In the genomic region with DNA sequence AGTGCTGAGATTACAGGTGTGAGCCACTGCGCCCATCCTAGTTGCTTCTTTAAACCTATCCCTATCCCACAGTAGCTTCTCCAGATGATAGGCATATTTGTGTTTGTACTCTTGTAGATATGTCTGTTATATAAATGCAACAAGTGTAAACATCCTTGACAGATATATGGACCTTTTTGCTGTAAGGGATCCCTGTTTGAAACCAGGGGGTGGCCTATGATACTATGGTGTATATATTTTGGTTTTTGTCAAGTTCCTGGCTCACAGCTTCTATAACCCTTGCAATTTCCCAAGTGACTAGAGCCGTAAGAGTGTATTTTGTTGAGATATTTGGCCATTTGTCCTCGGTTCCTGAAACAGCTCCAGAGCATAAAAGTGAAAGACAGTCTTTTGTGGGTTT, we compare ENCODE assay signal across 8 cellular contexts. TPM values are rescaled to one million over a fixed set of nuclear protein-coding genes. Genes with fewer than 3 reads are reported as not detected.
DNase-seq lines count a peak whose midpoint lies in the region; ATAC-seq, FAIRE-seq and TF ChIP-seq lines count a peak whose summit lies in the region.

No MANE protein-coding gene starts in this region.

- no peaks in the 10 kb centered on the region for H3K9me3 Mint-ChIP-seq in activated naive CD4-positive, alpha-beta T cell treated with anti-CD3 and anti-CD28 coated beads, Interleukin-2, amount 10 ng/mL, durations not matched to agents 7 days and 5 days

- ATAC-seq in GM19023 (IDR thresholded peaks at IDR 0.05; ENCODE audit: unreplicated experiment), result no peak

- in situ Hi-C loops in transverse colon (cut with MboI; ENCODE audit: low pct_ligation_motif_present in 1 of 4, low pct_unique_long_range_greater_than_20kb in 1 of 4, low sequenced_read_pairs in 3 of 4), result loop anchor here in 3 of 4 donors (25.0 kb wide), 2 partner anchors 114 to 964 kb away; a partner anchor contains a TSS
- in situ Hi-C loops in ACHN (cut with HindIII; ENCODE audit: low pct_ligation_motif_present, low pct_unique_long_range_greater_than_20kb, low sequenced_read_pairs), result no loop called here

- H3K4me1 ChIP-seq in duodenal mucosa (ENCODE audit: control insufficient read depth in 1 of 2, insufficient read depth in 2 of 2, low read length in 2 of 2) (peaks cover 35 to 37% of the 10 kb centered on the region in 2 donors), muscle layer of duodenum (ENCODE audit: control insufficient read depth in 1 of 2, insufficient read depth in 2 of 2, low read length in 2 of 2) (peaks cover 24 to 56% of the 10 kb centered on the region in 2 donors), transverse colon (peaks cover 8 to 79% (median 33%) of the 10 kb centered on the region in 4 donors), small intestine (ENCODE audit: control insufficient read depth in 2 of 2, insufficient read depth in 1 of 2, low read depth in 1 of 2, low read length in 1 of 2) (peaks cover 0 to 8% of the 10 kb centered on the region in 2 donors)

- DNase-seq in activated naive CD4-positive, alpha-beta T cell treated with anti-CD3 and anti-CD28 coated beads, Interleukin-2, amount 10 ng/mL, durations not matched to agents 7 days and 5 days, result no peak
- no peak for DNase-seq in activated naive CD4-positive, alpha-beta T cell treated with anti-CD3 and anti-CD28 coated beads, Interleukin-2, amount 50 U/mL, for 16 hours
- DNase-seq in transverse colon (no peak), ACHN (no peak), small intestine (no peak)

- H3K36me3 Mint-ChIP-seq in activated naive CD4-positive, alpha-beta T cell treated with anti-CD3 and anti-CD28 coated beads, Interleukin-2, amount 10 ng/mL, durations not matched to agents 7 days and 5 days, result peaks cover 65% of the 10 kb centered on the region

- no peak for TF ChIP-seq CTCF in transverse colon (IDR thresholded peaks at IDR 0.05)

- peaks cover 38 to 72% of the 10 kb centered on the region in 2 donors for H3K36me3 ChIP-seq in duodenal mucosa (ENCODE audit: control insufficient read depth in 1 of 2, insufficient read depth in 2 of 2, low read length in 2 of 2)
- peaks cover 47 to 67% of the 10 kb centered on the region in 2 donors for H3K36me3 ChIP-seq in muscle layer of duodenum (ENCODE audit: control insufficient read depth in 1 of 2, insufficient read depth in 2 of 2, low read length in 2 of 2)
- H3K36me3 ChIP-seq in transverse colon, result peaks cover 0 to 46% (median 18%) of the 10 kb centered on the region in 4 donors
- H3K36me3 ChIP-seq in small intestine (ENCODE audit: control insufficient read depth in 2 of 2, insufficient read depth in 2 of 2, low read length in 2 of 2), result peaks cover 10 to 24% of the 10 kb centered on the region in 2 donors

- H3K9me3 ChIP-seq in duodenal mucosa (ENCODE audit: control insufficient read depth in 1 of 2, low read length in 2 of 2), result no peaks in the 10 kb centered on the region
- H3K9me3 ChIP-seq in muscle layer of duodenum (ENCODE audit: control insufficient read depth in 1 of 2, low read length in 2 of 2), result no peaks in the 10 kb centered on the region
- no peaks in the 10 kb centered on the region for H3K9me3 ChIP-seq in transverse colon
- no peaks in the 10 kb centered on the region for H3K9me3 ChIP-seq in small intestine (ENCODE audit: control insufficient read depth, low read depth)

- H3K4me3 Mint-ChIP-seq in activated naive CD4-positive, alpha-beta T cell treated with anti-CD3 and anti-CD28 coated beads, Interleukin-2, amount 10 ng/mL, durations not matched to agents 7 days and 5 days, result no peak overlapping the region

- no peak for TF ChIP-seq EP300 in transverse colon (IDR thresholded peaks at IDR 0.05; ENCODE audit: low read depth)

- no peak for TF ChIP-seq POLR2A in transverse colon (IDR thresholded peaks at IDR 0.05)

- peaks cover 53% of the 10 kb centered on the region for H3K4me1 Mint-ChIP-seq in activated naive CD4-positive, alpha-beta T cell treated with anti-CD3 and anti-CD28 coated beads, Interleukin-2, amount 10 ng/mL, durations not matched to agents 7 days and 5 days

- CTCF ChIA-PET in activated naive CD4-positive, alpha-beta T cell treated with anti-CD3 and anti-CD28 coated beads, Interleukin-2, amount 10 ng/mL, durations not matched to agents 7 days and 5 days (lab: Charles Lee), result interaction anchor here (1.8 to 13.6 kb wide), 3 partner anchors 10 to 38 kb away, joined by 5 to 217 read pairs (median 6); a partner anchor contains a TSS

- H3K27ac Mint-ChIP-seq in activated naive CD4-positive, alpha-beta T cell treated with anti-CD3 and anti-CD28 coated beads, Interleukin-2, amount 10 ng/mL, durations not matched to agents 7 days and 5 days, result peak overlapping the region; percentile 70

- FAIRE-seq in small intestine (lab: Jason Lieb, UNC), result no peak

- intact Hi-C loops in transverse colon (cut with DNase I; ENCODE audit: low total_unique reads), result no loop called here

- no peaks in the 10 kb centered on the region for H3K27me3 Mint-ChIP-seq in activated naive CD4-positive, alpha-beta T cell treated with anti-CD3 and anti-CD28 coated beads, Interleukin-2, amount 10 ng/mL, durations not matched to agents 7 days and 5 days

- H3K27ac ChIP-seq in duodenal mucosa (ENCODE audit: low read depth, low read length) (peak overlapping the region; percentile 55), muscle layer of duodenum (ENCODE audit: low read length) (peak overlapping the region; percentile 71), transverse colon (peak overlapping the region; percentile 73 to 82 (median 80)), small intestine (ENCODE audit: low read depth in 1 of 2, low read length in 1 of 2) (peak overlapping the region in 1 of 2 donors; percentile 77)

- no peaks in the 10 kb centered on the region for H3K27me3 ChIP-seq in duodenal mucosa (ENCODE audit: control insufficient read depth in 1 of 2, insufficient read depth in 2 of 2, low read length in 2 of 2)
- H3K27me3 ChIP-seq in muscle layer of duodenum (ENCODE audit: low read depth, low read length), result no peaks in the 10 kb centered on the region
- H3K27me3 ChIP-seq in transverse colon, result no peaks in the 10 kb centered on the region
- no peaks in the 10 kb centered on the region for H3K27me3 ChIP-seq in small intestine (ENCODE audit: control insufficient read depth in 2 of 2, insufficient read depth in 2 of 2, low read length in 2 of 2)

- 55 to 60% methylated on average over 3 of the region's 3 CpGs for WGBS in transverse colon (ENCODE audit: low coverage in 1 of 2), 2 donors
- WGBS in small intestine, 3 donors, result 61 to 85% (median 82%) methylated on average over 3 of the region's 3 CpGs

- H3K9ac ChIP-seq in duodenal mucosa (ENCODE audit: low read depth in 1 of 2, low read length in 2 of 2), result peak overlapping the region in 1 of 2 donors; percentile 10

- no peak overlapping the region for H3K4me3 ChIP-seq in duodenal mucosa (ENCODE audit: low read depth in 1 of 2, low read length in 2 of 2)
- peak overlapping the region in 1 of 2 donors; percentile 28 for H3K4me3 ChIP-seq in muscle layer of duodenum (ENCODE audit: low read depth in 1 of 2, low read length in 2 of 2)
- peak overlapping the region in 1 of 4 donors; percentile 4 for H3K4me3 ChIP-seq in transverse colon
- H3K4me3 ChIP-seq in small intestine (ENCODE audit: low read depth in 1 of 2, low read length in 2 of 2), result no peak overlapping the region

RNA-seq across cellular contexts. Expression of a gene that starts 9.7 kb away (rescaled TPM):
- total RNA-seq in transverse colon, result 100 to 1,000 TPM in 3 of 4 donors, 10 to 100 TPM in 1; 90.7 to 761 (median 173) TPM
- polyA plus RNA-seq in small intestine, result 100 to 1,000 TPM; 132 to 510 (median 325) TPM

RNA-seq across cellular contexts. Expression of a gene that starts 15.5 kb away (rescaled TPM):
- 100 to 1,000 TPM in 3 of 4 donors, 10 to 100 TPM in 1; 52.1 to 234 (median 149) TPM for total RNA-seq in transverse colon
- 100 to 1,000 TPM; 181 to 313 (median 290) TPM for polyA plus RNA-seq in small intestine
